ENCODE assay signal across 1 cellular context in genomic region chr4:126431049-126431448, GRCh38.
TF ChIP-seq lines count a peak whose summit lies in the region.

No MANE protein-coding gene starts in this region.

TF ChIP-seq in GM23338, 12 proteins besides CTCF, POLR2A, EP300 and RAD21 (continued from another document):
- TF ChIP-seq ZNF462 (CRISPR knock-in tag; IDR thresholded peaks at IDR 0.05): no peak
- TF ChIP-seq STAT1 (IDR thresholded peaks at IDR 0.05; ENCODE audit: unreplicated experiment): no peak
- TF ChIP-seq JUNB (IDR thresholded peaks at IDR 0.05; ENCODE audit: unreplicated experiment): no peak
- no peak for TF ChIP-seq NANOG (IDR thresholded peaks at IDR 0.05; ENCODE audit: borderline replicate concordance)
- TF ChIP-seq REST (IDR thresholded peaks at IDR 0.05; ENCODE audit: unreplicated experiment): no peak
- TF ChIP-seq ETS1 (IDR thresholded peaks at IDR 0.05): no peak
